In the genomic region with DNA sequence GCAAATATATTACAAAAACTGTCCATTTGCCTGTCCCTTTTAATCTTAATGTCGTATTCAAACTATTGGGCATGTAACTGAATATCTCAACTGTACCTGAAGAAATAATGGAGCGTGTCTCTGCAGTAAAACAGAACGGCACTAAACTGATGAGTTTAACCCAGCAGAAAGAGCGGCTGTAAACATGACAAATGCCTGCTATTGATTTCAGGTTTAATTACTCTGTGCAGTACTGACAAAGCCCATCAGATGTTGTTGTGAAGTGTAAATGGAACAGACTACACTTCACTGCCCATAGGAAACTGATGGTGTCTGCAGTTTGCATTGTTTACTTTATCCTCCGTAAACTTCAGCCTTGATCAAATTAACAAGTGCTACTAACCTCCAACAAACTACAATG, we compare ENCODE assay signal across 19 cellular contexts.
DNase-seq lines count a peak whose midpoint lies in the region; FAIRE-seq and TF ChIP-seq lines count a peak whose summit lies in the region.
"Had no signal": no experiment of that assay in that cellular context is flagged by ENCODE, and none has a peak within 500 bp of the region (broad histone marks: within the 10 kb centered on the region; RNA-seq: fewer than 3 reads in every experiment).

No MANE protein-coding gene starts in this region.

- H3K4me1 Mint-ChIP-seq in Calu3 (ENCODE audit: low read depth, unreplicated experiment), result no peaks in the 10 kb centered on the region
- H3K4me1 Mint-ChIP-seq: activated naive CD8-positive, alpha-beta T cell treated with anti-CD3 and anti-CD28 coated beads, Interleukin-2, amount 10 ng/mL, durations not matched to agents 7 days and 5 days had no signal

- H2BK5ac ChIP-seq in neuronal stem cell (ENCODE audit: low read length), result no peak overlapping the region

- no peak overlapping the region for H3K4me3 Mint-ChIP-seq in Calu3 (ENCODE audit: low read depth, unreplicated experiment)
- H3K4me3 Mint-ChIP-seq: activated naive CD8-positive, alpha-beta T cell treated with anti-CD3 and anti-CD28 coated beads, Interleukin-2, amount 10 ng/mL, durations not matched to agents 7 days and 5 days; activated T-helper 1 cell treated with anti-CD3 and anti-CD28 coated beads, Interleukin-12 subunit alpha, Interleukin-12 subunit beta, Interleukin-2, Interleukin-4 antibody, amounts not matched to agents 30 ng/mL and 10 ng/mL and 1 ng/mL, durations not matched to agents 14 hours and 24 hours and 36 hours; natural killer cell treated with Interleukin-12 subunit alpha and Interleukin-12 subunit beta and Interleukin-15 and Interleukin-18, amount 100 ng/mL, for 72 hours had no signal

- no peak overlapping the region for H4K91ac ChIP-seq in neuronal stem cell (ENCODE audit: low read depth, low read length, poor library complexity)

- H3K23ac ChIP-seq in neuronal stem cell (ENCODE audit: low read depth, low read length, poor library complexity), result no peak overlapping the region

- peak overlapping the region; percentile 70 for H2AFZ ChIP-seq in neuronal stem cell (ENCODE audit: low read length)

- DNase-seq in NCI-H1092 (lab: John Stamatoyannopoulos, UW), result peak; percentile 79
- peak; percentile 46 to 78 for DNase-seq in NCI-H1930 (lab: John Stamatoyannopoulos, UW)
- peak; percentile 36 for DNase-seq in NCI-H526 treated with DMSO at 0.1 percent for 48 hours (lab: John Stamatoyannopoulos, UW)
- no peak for DNase-seq in neuronal stem cell (ENCODE audit: low spot score)
- no peak for DNase-seq in Calu3
- no peak for DNase-seq in GM12891 (ENCODE audit: insufficient read length, low spot score)
- DNase-seq in cerebellar cortex (ENCODE audit: low spot score), result no peak
- DNase-seq: activated naive CD8-positive, alpha-beta T cell treated with anti-CD3 and anti-CD28 coated beads, Interleukin-2, amount 10 ng/mL, durations not matched to agents 7 days and 5 days; dermis blood vessel endothelial cell; foreskin melanocyte; Karpas-422; NCI-H1694 treated with DMSO at 0.1 percent for 48 hours; substantia nigra had no signal

- no peaks in the 10 kb centered on the region for H3K4me1 ChIP-seq in neuronal stem cell (ENCODE audit: control insufficient read depth in 2 of 2, insufficient read depth in 1 of 2, low read depth in 1 of 2, low read length in 2 of 2)
- H3K4me1 ChIP-seq: breast epithelium, SJSA1 had no signal

- no peak overlapping the region for H3K27ac ChIP-seq in neuronal stem cell (replicated peaks; ENCODE audit: low read length)
- H3K27ac ChIP-seq: breast epithelium, epithelial cell of prostate, SJSA1 had no signal

- H3K14ac ChIP-seq in neuronal stem cell (ENCODE audit: low read length), result no peak overlapping the region

- intact Hi-C loops in Calu3 (cut with micrococcal nuclease; ENCODE audit: unreplicated experiment), result no loop called here

- no peak overlapping the region for H4K8ac ChIP-seq in neuronal stem cell (ENCODE audit: low read depth, low read length)

- H3K18ac ChIP-seq in neuronal stem cell (ENCODE audit: low read length), result no peak overlapping the region

- TF ChIP-seq POLR2A in GM12891 (IDR thresholded peaks at IDR 0.05; ENCODE audit: low read depth, low read length), result no peak

- H3K9ac ChIP-seq in neuronal stem cell (ENCODE audit: low read depth, low read length, poor library complexity), result no peak overlapping the region

- no CpG with 5 or more reads among the region's 5 CpGs for WGBS in neuronal stem cell (ENCODE audit: extremely low coverage in 2 of 2, insufficient read length in 2 of 2, insufficient replicate concordance in 1 of 2), 2 donors

- no peak for FAIRE-seq in GM12891 (lab: Jason Lieb, UNC)

- no peak overlapping the region for H2BK15ac ChIP-seq in neuronal stem cell (ENCODE audit: low read length)

- H3K36me3 ChIP-seq in neuronal stem cell (replicated peaks in 1 of 2; ENCODE audit: control insufficient read depth in 2 of 2, insufficient read depth in 2 of 2, low read length in 2 of 2), result no peaks in the 10 kb centered on the region
- H3K36me3 ChIP-seq: breast epithelium, SJSA1 had no signal

- H3K27me3 ChIP-seq in neuronal stem cell (ENCODE audit: control insufficient read depth in 3 of 3, insufficient read depth in 3 of 3, low read depth in 1 of 3, low read length in 3 of 3), result no peaks in the 10 kb centered on the region
- H3K27me3 ChIP-seq: breast epithelium, SJSA1 had no signal

- H3K4me2 ChIP-seq in neuronal stem cell (ENCODE audit: insufficient read depth, low read length, poor library complexity, severe bottlenecking), result no peak overlapping the region
- H3K4me2 ChIP-seq: smooth muscle cell had no signal

- no TSS peak for BruUV-seq in Calu3 (replicated peaks; lab: Mats Ljungman, UMichigan)

- H2BK120ac ChIP-seq in neuronal stem cell (ENCODE audit: low read depth, low read length), result no peak overlapping the region

- H3K27me3 Mint-ChIP-seq in Calu3 (ENCODE audit: unreplicated experiment), result no peaks in the 10 kb centered on the region
- H3K27me3 Mint-ChIP-seq: activated naive CD8-positive, alpha-beta T cell treated with anti-CD3 and anti-CD28 coated beads, Interleukin-2, amount 10 ng/mL, durations not matched to agents 7 days and 5 days; natural killer cell treated with Interleukin-12 subunit alpha and Interleukin-12 subunit beta and Interleukin-15 and Interleukin-18, amount 100 ng/mL, for 72 hours had no signal

- no peak overlapping the region for H2BK12ac ChIP-seq in neuronal stem cell (ENCODE audit: low read length)

- H3K36me3 Mint-ChIP-seq in Calu3 (ENCODE audit: insufficient read depth, unreplicated experiment), result no peaks in the 10 kb centered on the region
- H3K36me3 Mint-ChIP-seq: activated naive CD8-positive, alpha-beta T cell treated with anti-CD3 and anti-CD28 coated beads, Interleukin-2, amount 10 ng/mL, durations not matched to agents 7 days and 5 days; natural killer cell treated with Interleukin-12 subunit alpha and Interleukin-12 subunit beta and Interleukin-15 and Interleukin-18, amount 100 ng/mL, for 72 hours had no signal

- no peak overlapping the region for H3K4ac ChIP-seq in neuronal stem cell (ENCODE audit: low read length)

- no peaks in the 10 kb centered on the region for H3K9me3 ChIP-seq in neuronal stem cell (replicated peaks in 1 of 2; ENCODE audit: control insufficient read depth in 2 of 2, insufficient read depth in 1 of 2, low read depth in 1 of 2, low read length in 2 of 2)
- H3K9me3 ChIP-seq: breast epithelium, SJSA1 had no signal

- CTCF ChIA-PET in Calu3 (lab: Charles Lee), result no interaction called here

- no peaks in the 10 kb centered on the region for H3K79me1 ChIP-seq in neuronal stem cell (ENCODE audit: low read depth, low read length)

- H3K9me3 Mint-ChIP-seq in Calu3 (ENCODE audit: low read depth, unreplicated experiment), result no peaks in the 10 kb centered on the region
- H3K9me3 Mint-ChIP-seq: activated naive CD8-positive, alpha-beta T cell treated with anti-CD3 and anti-CD28 coated beads, Interleukin-2, amount 10 ng/mL, durations not matched to agents 7 days and 5 days; activated T-helper 1 cell treated with anti-CD3 and anti-CD28 coated beads, Interleukin-12 subunit alpha, Interleukin-12 subunit beta, Interleukin-2, Interleukin-4 antibody, amounts not matched to agents 30 ng/mL and 10 ng/mL and 1 ng/mL, durations not matched to agents 14 hours and 24 hours and 36 hours had no signal

- TF ChIP-seq CTCF in Calu3 (IDR thresholded peaks at IDR 0.05; ENCODE audit: unreplicated experiment), result no peak

- no peak overlapping the region for H3K27ac Mint-ChIP-seq in Calu3 (ENCODE audit: unreplicated experiment)
- H3K27ac Mint-ChIP-seq: activated naive CD8-positive, alpha-beta T cell treated with anti-CD3 and anti-CD28 coated beads, Interleukin-2, amount 10 ng/mL, durations not matched to agents 7 days and 5 days; activated T-helper 1 cell treated with anti-CD3 and anti-CD28 coated beads, Interleukin-12 subunit alpha, Interleukin-12 subunit beta, Interleukin-2, Interleukin-4 antibody, amounts not matched to agents 30 ng/mL and 10 ng/mL and 1 ng/mL, durations not matched to agents 14 hours and 24 hours and 36 hours; natural killer cell treated with Interleukin-12 subunit alpha and Interleukin-12 subunit beta and Interleukin-15 and Interleukin-18, amount 100 ng/mL, for 72 hours had no signal

- H2AK5ac ChIP-seq in neuronal stem cell (ENCODE audit: low read depth, low read length), result no peak overlapping the region

- H3K4me3 ChIP-seq in neuronal stem cell (ENCODE audit: low read length in 2 of 2), result no peak overlapping the region
- H3K4me3 ChIP-seq: breast epithelium, SJSA1, smooth muscle cell had no signal

TF ChIP-seq in GM12891, 5 proteins besides CTCF, POLR2A, EP300 and RAD21:
- no peak for TF ChIP-seq SPI1 (IDR thresholded peaks at IDR 0.05; ENCODE audit: low read depth, low read length)
- no peak for TF ChIP-seq POLR2AphosphoS5 (IDR thresholded peaks at IDR 0.05; ENCODE audit: low read depth, low read length)
- no peak for TF ChIP-seq PAX5 (IDR thresholded peaks at IDR 0.05; ENCODE audit: insufficient read depth, low read length, severe bottlenecking)
- no peak for TF ChIP-seq TAF1 (IDR thresholded peaks at IDR 0.05; ENCODE audit: low read depth, low read length)

Comparison
In these comparisons a context has a peak if more than half of its experiments do, and no peak if none do; other contexts are left out.
1. DNase-seq: peak in NCI-H1092 (single experiment), NCI-H1930 (2 of 2) and NCI-H526 treated with DMSO at 0.1 percent for 48 hours (single experiment); none in neuronal stem cell (single experiment), Calu3 (single experiment), GM12891 (single experiment) and cerebellar cortex (single experiment).